9 cellular contexts compared by ENCODE assay signal in the genomic region with DNA sequence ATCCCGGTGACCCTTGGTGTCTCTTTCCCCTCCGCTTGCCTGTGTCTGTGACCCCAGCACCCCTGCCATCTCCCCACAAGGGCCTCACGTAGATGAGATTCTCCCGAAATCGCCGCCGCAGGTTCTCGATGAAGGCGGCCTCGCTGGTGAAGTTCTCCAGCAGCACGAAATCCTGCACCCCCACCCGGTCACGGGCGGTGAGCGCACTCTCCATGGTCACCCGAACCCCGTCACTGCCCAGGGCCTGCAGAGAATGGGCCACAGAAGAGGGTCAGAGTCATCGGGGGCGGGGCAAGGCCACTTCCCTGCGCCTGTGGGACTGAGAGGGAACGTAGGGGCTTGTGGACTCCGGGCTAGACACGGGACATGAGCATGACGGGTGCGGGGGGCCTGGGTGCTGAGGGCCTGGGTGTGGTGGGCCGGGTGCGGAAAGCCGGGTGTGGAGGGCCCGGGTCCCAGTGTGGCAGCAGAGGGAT. TPM values are rescaled to one million over a fixed set of nuclear protein-coding genes. Genes with fewer than 3 reads are reported as not detected.
DNase-seq lines count a peak whose midpoint lies in the region; ATAC-seq, FAIRE-seq and TF ChIP-seq lines count a peak whose summit lies in the region.
"Had no signal": no experiment of that assay in that cellular context is flagged by ENCODE, and none has a peak within 500 bp of the region (broad histone marks: within the 10 kb centered on the region; RNA-seq: fewer than 3 reads in every experiment).

No MANE protein-coding gene starts in this region.

- H3K4me1 Mint-ChIP-seq in activated CD4-positive, alpha-beta T cell treated with anti-CD3 and anti-CD28 coated beads for 36 hours, result peaks cover 23% of the 10 kb centered on the region
- peaks cover 24% of the 10 kb centered on the region for H3K4me1 Mint-ChIP-seq in activated CD4-positive, alpha-beta memory T cell treated with anti-CD3 and anti-CD28 coated beads for 36 hours (ENCODE audit: low read depth)

- H3K4me1 ChIP-seq in left lung (peaks cover 23 to 50% of the 10 kb centered on the region in 2 donors), stomach (peaks cover 49 to 76% (median 66%) of the 10 kb centered on the region in 4 donors), aorta (ENCODE audit: control insufficient read depth in 1 of 2, insufficient read depth in 2 of 2, low read length in 2 of 2) (no peaks in the 10 kb centered on the region)

- no peak for FAIRE-seq in frontal cortex (lab: Jason Lieb, UNC)
- FAIRE-seq: A204.1 had no signal

- peaks cover 0 to 48% of the 10 kb centered on the region in 2 donors for H3K27me3 ChIP-seq in left lung
- H3K27me3 ChIP-seq in stomach, result peaks cover 0 to 6% (median 0%) of the 10 kb centered on the region in 3 donors
- no peaks in the 10 kb centered on the region for H3K27me3 ChIP-seq in aorta (ENCODE audit: control insufficient read depth in 1 of 2, insufficient read depth in 2 of 2, low read length in 1 of 2)

- no peaks in the 10 kb centered on the region for H3K9me3 Mint-ChIP-seq in activated CD4-positive, alpha-beta T cell treated with anti-CD3 and anti-CD28 coated beads for 36 hours (ENCODE audit: low read depth)
- no peaks in the 10 kb centered on the region for H3K9me3 Mint-ChIP-seq in activated CD4-positive, alpha-beta memory T cell treated with anti-CD3 and anti-CD28 coated beads for 36 hours

- no peaks in the 10 kb centered on the region for H3K27me3 Mint-ChIP-seq in activated CD4-positive, alpha-beta T cell treated with anti-CD3 and anti-CD28 coated beads for 36 hours
- no peaks in the 10 kb centered on the region for H3K27me3 Mint-ChIP-seq in activated CD4-positive, alpha-beta memory T cell treated with anti-CD3 and anti-CD28 coated beads for 36 hours

- peak overlapping the region; percentile 63 for H3K4me3 Mint-ChIP-seq in activated CD4-positive, alpha-beta T cell treated with anti-CD3 and anti-CD28 coated beads for 36 hours
- H3K4me3 Mint-ChIP-seq in activated CD4-positive, alpha-beta memory T cell treated with anti-CD3 and anti-CD28 coated beads for 36 hours, result peak overlapping the region; percentile 57

- intact Hi-C loops in activated CD4-positive, alpha-beta T cell treated with anti-CD3 and anti-CD28 coated beads for 36 hours (cut with DNase I, micrococcal nuclease), result no loop called here
- intact Hi-C loops in activated CD4-positive, alpha-beta memory T cell treated with anti-CD3 and anti-CD28 coated beads for 36 hours (cut with micrococcal nuclease), result no loop called here
- intact Hi-C loops in left lung (cut with DNase I) (no loop called here), stomach (cut with DNase I; ENCODE audit: low total_unique reads) (no loop called here), aorta (cut with DNase I) (no loop called here)

- peaks cover 6% of the 10 kb centered on the region for H3K36me3 Mint-ChIP-seq in activated CD4-positive, alpha-beta T cell treated with anti-CD3 and anti-CD28 coated beads for 36 hours (ENCODE audit: low read depth)
- peaks cover 7% of the 10 kb centered on the region for H3K36me3 Mint-ChIP-seq in activated CD4-positive, alpha-beta memory T cell treated with anti-CD3 and anti-CD28 coated beads for 36 hours

- CTCF ChIA-PET in activated CD4-positive, alpha-beta T cell treated with anti-CD3 and anti-CD28 coated beads for 36 hours (lab: Charles Lee), result no interaction called here
- CTCF ChIA-PET in activated CD4-positive, alpha-beta memory T cell treated with anti-CD3 and anti-CD28 coated beads for 36 hours (lab: Charles Lee), result interaction anchor here (0.9 kb wide), 1 partner anchor 119 kb away, joined by 3 read pairs; no protein-coding TSS in a partner anchor

- POLR2A ChIA-PET in activated CD4-positive, alpha-beta T cell treated with anti-CD3 and anti-CD28 coated beads for 36 hours (lab: Charles Lee), result no interaction called here
- POLR2A ChIA-PET in activated CD4-positive, alpha-beta memory T cell treated with anti-CD3 and anti-CD28 coated beads for 36 hours (lab: Charles Lee), result interaction anchor here (1.1 kb wide), 1 partner anchor 21 kb away, joined by 7 read pairs; no protein-coding TSS in a partner anchor

- no peak for ATAC-seq in activated CD4-positive, alpha-beta T cell treated with anti-CD3 and anti-CD28 coated beads for 36 hours
- no peak for ATAC-seq in left lung
- no peak for ATAC-seq in aorta (ENCODE audit: low FRiP score)

- no peak overlapping the region for H3K27ac Mint-ChIP-seq in activated CD4-positive, alpha-beta T cell treated with anti-CD3 and anti-CD28 coated beads for 36 hours
- H3K27ac Mint-ChIP-seq in activated CD4-positive, alpha-beta memory T cell treated with anti-CD3 and anti-CD28 coated beads for 36 hours, result no peak overlapping the region

- H3K36me3 ChIP-seq in left lung, result peaks cover 0 to 45% of the 10 kb centered on the region in 2 donors
- H3K36me3 ChIP-seq in stomach, result peaks cover 31 to 50% (median 48%) of the 10 kb centered on the region in 4 donors
- peaks cover 0 to 6% of the 10 kb centered on the region in 2 donors for H3K36me3 ChIP-seq in aorta (ENCODE audit: control insufficient read depth in 1 of 2, insufficient read depth in 2 of 2, low read length in 1 of 2)

- no peak for TF ChIP-seq POLR2A in stomach (IDR thresholded peaks at IDR 0.05)

- H3K4me3 ChIP-seq in left lung, result peak overlapping the region in 1 of 2 donors; percentile 82
- peak overlapping the region; percentile 68 to 81 (median 76) for H3K4me3 ChIP-seq in stomach
- H3K4me3 ChIP-seq in aorta (ENCODE audit: low read length in 2 of 2), result no peak overlapping the region

- H3K27ac ChIP-seq in left lung (peak overlapping the region; percentile 90 to 93), stomach (peak overlapping the region; percentile 96 to 99 (median 98)), aorta (ENCODE audit: low read depth in 1 of 2, low read length in 2 of 2) (peak overlapping the region in 1 of 2 donors; percentile 15)

- TF ChIP-seq CTCF in left lung (IDR thresholded peaks at IDR 0.05) (no peak), stomach (IDR thresholded peaks at IDR 0.05) (no peak)

- 73 to 91% (median 83%) methylated on average over 29 of the region's 29 CpGs for WGBS in stomach, 5 donors
- 92% methylated on average over 29 of the region's 29 CpGs for WGBS in aorta, 2 donors

- H3K9me3 ChIP-seq in left lung (no peaks in the 10 kb centered on the region), stomach (no peaks in the 10 kb centered on the region), aorta (ENCODE audit: control insufficient read depth, low read length) (no peaks in the 10 kb centered on the region)

- no peak for TF ChIP-seq EP300 in stomach (IDR thresholded peaks at IDR 0.05)

- DNase-seq in activated CD4-positive, alpha-beta T cell treated with anti-CD3 and anti-CD28 coated beads for 36 hours, result no peak
- DNase-seq in activated CD4-positive, alpha-beta T cell treated with anti-CD3 and anti-CD28 coated beads for 1 hour, result no peak
- no peak for DNase-seq in activated CD4-positive, alpha-beta memory T cell treated with anti-CD3 and anti-CD28 coated beads for 36 hours
- peak in 1 of 2 donors; percentile 73 for DNase-seq in left lung
- no peak for DNase-seq in stomach
- no peak for DNase-seq in aorta
- no peak for DNase-seq in frontal cortex (ENCODE audit: low spot score in 2 of 2)
- DNase-seq in NCI-H510A treated with DMSO at 0.1 percent for 48 hours (lab: John Stamatoyannopoulos, UW), result no peak

RNA-seq across cellular contexts. Expression of gene MYO1C, which starts 8.4 kb away (rescaled TPM):
- total RNA-seq in activated CD4-positive, alpha-beta T cell treated with anti-CD3 and anti-CD28 coated beads for 36 hours, result 10 to 100 TPM; 21.7 to 24.1 TPM
- total RNA-seq in activated CD4-positive, alpha-beta memory T cell treated with anti-CD3 and anti-CD28 coated beads for 36 hours, result 10 to 100 TPM; 42.8 to 46.7 TPM
- total RNA-seq in left lung (100 to 1,000 TPM; 242 to 282 TPM), stomach (100 to 1,000 TPM in 3 of 5 donors, 10 to 100 TPM in 2; 74.2 to 158 (median 107) TPM), aorta (100 to 1,000 TPM; 273 to 354 TPM), frontal cortex (9.0 TPM)
- polyA plus RNA-seq in stomach (10 to 100 TPM; 45.2 to 61.3 (median 54.4) TPM), aorta (100 to 1,000 TPM in 1 of 2 donors, 10 to 100 TPM in 1; 62.6 to 130 TPM)

RNA-seq across cellular contexts. Expression of gene CRK, which starts 28.1 kb away (rescaled TPM):
- 10 to 100 TPM; 10.1 to 11.6 TPM for total RNA-seq in activated CD4-positive, alpha-beta T cell treated with anti-CD3 and anti-CD28 coated beads for 36 hours
- total RNA-seq in activated CD4-positive, alpha-beta memory T cell treated with anti-CD3 and anti-CD28 coated beads for 36 hours, result 10 to 100 TPM; 14.1 to 17.8 TPM
- total RNA-seq in left lung (10 to 100 TPM; 65.4 to 84.0 TPM), stomach (10 to 100 TPM; 18.2 to 87.5 (median 53.5) TPM), aorta (10 to 100 TPM; 55.3 to 63.8 TPM), frontal cortex (164 TPM)
- polyA plus RNA-seq in stomach (10 to 100 TPM; 18.0 to 40.5 (median 32.9) TPM), aorta (10 to 100 TPM; 33.5 to 40.9 TPM)

RNA-seq across cellular contexts. Expression of gene INPP5K, which starts 32.3 kb away (rescaled TPM):
- total RNA-seq in activated CD4-positive, alpha-beta T cell treated with anti-CD3 and anti-CD28 coated beads for 36 hours, result 10 to 100 TPM; 18.5 to 27.3 TPM
- 10 to 100 TPM; 21.2 to 24.0 TPM for total RNA-seq in activated CD4-positive, alpha-beta memory T cell treated with anti-CD3 and anti-CD28 coated beads for 36 hours
- 10 to 100 TPM; 41.9 to 51.1 TPM for total RNA-seq in left lung
- 10 to 100 TPM; 38.0 to 97.6 (median 93.4) TPM for total RNA-seq in stomach
- 10 to 100 TPM; 22.9 to 27.1 (median 26.6) TPM for polyA plus RNA-seq in stomach
- 10 to 100 TPM; 35.7 to 40.7 TPM for total RNA-seq in aorta
- polyA plus RNA-seq in aorta, result 10 to 100 TPM; 13.5 to 51.3 TPM
- 28.5 TPM for total RNA-seq in frontal cortex

Comparison
In these comparisons a context has a peak if more than half of its experiments do, and no peak if none do; other contexts are left out.
1. H3K4me3 ChIP-seq: peak in stomach (4 of 4); none in aorta (0 of 2).